In the genomic region with DNA sequence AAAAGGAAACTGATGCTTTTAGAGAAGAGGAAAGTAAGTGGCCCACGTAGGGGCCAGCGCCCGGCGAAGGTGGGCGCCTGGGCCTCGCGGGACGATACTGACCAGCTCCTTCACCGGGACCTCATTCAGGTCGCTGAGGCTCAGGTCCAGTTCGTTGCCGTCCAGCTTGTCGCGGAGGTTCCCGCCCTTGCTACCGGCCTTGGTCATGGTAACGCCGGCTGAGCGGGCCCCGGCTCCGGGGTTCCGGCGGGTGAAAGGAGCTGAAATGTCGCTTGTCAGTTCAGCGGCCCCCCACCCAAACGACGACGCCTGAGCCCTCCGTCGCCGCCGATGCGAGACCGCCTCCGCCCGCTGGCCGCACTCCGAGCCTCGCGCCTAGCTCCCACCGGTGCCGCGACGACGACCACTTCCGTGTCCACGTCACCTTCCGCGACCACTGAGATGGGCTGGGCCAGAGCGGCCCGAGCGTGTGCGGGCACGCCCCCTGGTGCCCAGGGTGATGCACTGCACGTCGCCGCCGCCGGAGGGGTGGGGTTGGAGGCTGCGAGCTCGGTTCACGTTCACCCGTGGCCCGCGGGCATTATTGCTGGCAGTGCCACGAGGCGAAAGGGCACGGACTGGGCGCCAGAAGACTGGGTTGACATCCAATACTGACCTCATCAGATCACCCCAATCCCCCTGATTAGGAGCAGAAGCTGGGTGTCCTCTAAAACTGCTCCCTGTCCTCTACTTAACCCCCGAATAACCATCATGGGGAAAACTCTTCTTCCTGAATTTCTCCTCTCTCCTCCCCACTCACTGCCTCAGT, we compare ENCODE assay signal across 1 cellular context.
TF ChIP-seq lines count a peak whose summit lies in the region.

TSS of gene LRRC59 (minus strand) at position 413 of the 808 bp plus-strand sequence. CDS start at position 207, 206 bp downstream.

TF ChIP-seq in HepG2, 621 proteins besides CTCF, POLR2A, EP300 and RAD21 (continued from another document):
- TF ChIP-seq, protein P1, sequence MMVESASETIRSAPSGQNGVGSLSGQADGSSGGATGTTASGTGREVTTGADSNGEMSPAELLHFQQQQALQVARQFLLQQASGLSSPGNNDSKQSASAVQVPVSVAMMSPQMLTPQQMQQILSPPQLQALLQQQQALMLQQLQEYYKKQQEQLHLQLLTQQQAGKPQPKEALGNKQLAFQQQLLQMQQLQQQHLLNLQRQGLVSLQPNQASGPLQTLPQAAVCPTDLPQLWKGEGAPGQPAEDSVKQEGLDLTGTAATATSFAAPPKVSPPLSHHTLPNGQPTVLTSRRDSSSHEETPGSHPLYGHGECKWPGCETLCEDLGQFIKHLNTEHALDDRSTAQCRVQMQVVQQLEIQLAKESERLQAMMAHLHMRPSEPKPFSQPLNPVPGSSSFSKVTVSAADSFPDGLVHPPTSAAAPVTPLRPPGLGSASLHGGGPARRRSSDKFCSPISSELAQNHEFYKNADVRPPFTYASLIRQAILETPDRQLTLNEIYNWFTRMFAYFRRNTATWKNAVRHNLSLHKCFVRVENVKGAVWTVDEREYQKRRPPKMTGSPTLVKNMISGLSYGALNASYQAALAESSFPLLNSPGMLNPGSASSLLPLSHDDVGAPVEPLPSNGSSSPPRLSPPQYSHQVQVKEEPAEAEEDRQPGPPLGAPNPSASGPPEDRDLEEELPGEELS (CRISPR knock-in tag; IDR thresholded peaks at IDR 0.05): peak; percentile 78
- TF ChIP-seq RXRA (CRISPR knock-in tag; IDR thresholded peaks at IDR 0.05) (peak; percentile 95), ZNF619 (CRISPR knock-in tag; IDR thresholded peaks at IDR 0.05) (peak; percentile 91), ZBTB21 (CRISPR knock-in tag; IDR thresholded peaks at IDR 0.05) (peak; percentile 55), SP140L (CRISPR knock-in tag; IDR thresholded peaks at IDR 0.05; ENCODE audit: borderline replicate concordance) (peak; percentile 93; the same call in 1 of the 2 replicates), ZNF33A (CRISPR knock-in tag; IDR thresholded peaks at IDR 0.05; ENCODE audit: borderline replicate concordance) (no peak), MLLT10 (CRISPR knock-in tag; IDR thresholded peaks at IDR 0.05) (no peak), ZNF800 (CRISPR knock-in tag; IDR thresholded peaks at IDR 0.05) (peak; percentile 84), ZNF367 (CRISPR knock-in tag; IDR thresholded peaks at IDR 0.05; ENCODE audit: borderline replicate concordance) (no peak; the same call in 1 of the 2 replicates), CHD4 (IDR thresholded peaks at IDR 0.05; ENCODE audit: borderline replicate concordance, low read length) (no peak), MEF2D (CRISPR knock-in tag; IDR thresholded peaks at IDR 0.05) (peak; percentile 97), ZNF557 (CRISPR knock-in tag; IDR thresholded peaks at IDR 0.05) (no peak; the same call in 1 of the 2 replicates), PAX8 (CRISPR knock-in tag; IDR thresholded peaks at IDR 0.05; ENCODE audit: borderline replicate concordance) (0 out of 2 replicates have a peak, but pooled peaks have one; percentile 62), ZBTB34 (CRISPR knock-in tag; IDR thresholded peaks at IDR 0.05) (no peak; the same call in none of the 2 replicates), XBP1 (CRISPR knock-in tag; IDR thresholded peaks at IDR 0.05) (peak; percentile 97), PHF5A (CRISPR knock-in tag; IDR thresholded peaks at IDR 0.05; ENCODE audit: low read depth, unreplicated experiment) (peak; percentile 91), SALL2 (CRISPR knock-in tag; IDR thresholded peaks at IDR 0.05) (peak; percentile 99), MEIS1 (CRISPR knock-in tag; IDR thresholded peaks at IDR 0.05; ENCODE audit: borderline replicate concordance) (peak; percentile 98), HES4 (CRISPR knock-in tag; IDR thresholded peaks at IDR 0.05; ENCODE audit: borderline replicate concordance) (peak; percentile 99), ARNT2 (CRISPR knock-in tag; IDR thresholded peaks at IDR 0.05; ENCODE audit: low read depth) (peak; percentile 99), ATAD3A (CRISPR knock-in tag; IDR thresholded peaks at IDR 0.05) (no peak), SMAD1 (CRISPR knock-in tag; IDR thresholded peaks at IDR 0.05; ENCODE audit: borderline replicate concordance, low read depth) (peak; percentile 93), AHR (CRISPR knock-in tag; IDR thresholded peaks at IDR 0.05) (peak; percentile 98), MED1 (CRISPR knock-in tag; IDR thresholded peaks at IDR 0.05) (peak; percentile 95), ETV6 (CRISPR knock-in tag; conservative IDR thresholded peaks at IDR 0.05) (peak; percentile 98), SIN3A (IDR thresholded peaks at IDR 0.05; ENCODE audit: borderline replicate concordance, low read depth, low read length) (peak; percentile 98), SKI (IDR thresholded peaks at IDR 0.05; ENCODE audit: partially characterized antibody) (peak; percentile 61), PHF20 (CRISPR knock-in tag; IDR thresholded peaks at IDR 0.05) (peak; percentile 98), ETV5 (CRISPR knock-in tag; IDR thresholded peaks at IDR 0.05; ENCODE audit: borderline replicate concordance) (peak; percentile 88), ZNF703 (CRISPR knock-in tag; IDR thresholded peaks at IDR 0.05; ENCODE audit: borderline replicate concordance) (peak; percentile 75; the same call in 1 of the 2 replicates), CCAR2 (optimal IDR thresholded peaks at IDR 0.05; ENCODE audit: low read depth, low read length) (no peak), ELF4 (CRISPR knock-in tag; IDR thresholded peaks at IDR 0.05; ENCODE audit: borderline replicate concordance) (peak; percentile 96), PLSCR1 (CRISPR knock-in tag; IDR thresholded peaks at IDR 0.05; ENCODE audit: borderline replicate concordance) (no peak), ZNF768 (CRISPR knock-in tag; IDR thresholded peaks at IDR 0.05) (peak; percentile 88), ZNF766 (CRISPR knock-in tag; IDR thresholded peaks at IDR 0.05; ENCODE audit: borderline replicate concordance) (peak; percentile 70; the same call in 1 of the 2 replicates), ZNF850 (CRISPR knock-in tag; conservative IDR thresholded peaks at IDR 0.05) (no peak), ZBTB37 (CRISPR knock-in tag; IDR thresholded peaks at IDR 0.05) (0 out of 2 replicates have a peak, but pooled peaks have one; percentile 43), NR2C2 (CRISPR knock-in tag; IDR thresholded peaks at IDR 0.05; ENCODE audit: borderline replicate concordance) (peak; percentile 95)
- TF ChIP-seq, protein P2, sequence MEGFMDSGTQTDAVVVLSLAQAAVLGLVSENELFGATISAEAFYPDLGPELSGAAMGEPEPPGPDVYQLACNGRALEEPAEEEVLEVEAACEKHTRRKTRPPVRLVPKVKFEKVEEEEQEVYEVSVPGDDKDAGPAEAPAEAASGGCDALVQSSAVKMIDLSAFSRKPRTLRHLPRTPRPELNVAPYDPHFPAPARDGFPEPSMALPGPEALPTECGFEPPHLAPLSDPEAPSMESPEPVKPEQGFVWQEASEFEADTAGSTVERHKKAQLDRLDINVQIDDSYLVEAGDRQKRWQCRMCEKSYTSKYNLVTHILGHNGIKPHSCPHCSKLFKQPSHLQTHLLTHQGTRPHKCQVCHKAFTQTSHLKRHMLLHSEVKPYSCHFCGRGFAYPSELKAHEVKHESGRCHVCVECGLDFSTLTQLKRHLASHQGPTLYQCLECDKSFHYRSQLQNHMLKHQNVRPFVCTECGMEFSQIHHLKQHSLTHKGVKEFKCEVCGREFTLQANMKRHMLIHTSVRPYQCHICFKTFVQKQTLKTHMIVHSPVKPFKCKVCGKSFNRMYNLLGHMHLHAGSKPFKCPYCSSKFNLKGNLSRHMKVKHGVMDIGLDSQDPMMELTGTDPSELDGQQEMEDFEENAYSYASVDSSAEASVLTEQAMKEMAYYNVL (CRISPR knock-in tag; IDR thresholded peaks at IDR 0.05; ENCODE audit: borderline replicate concordance): peak; percentile 82
- TF ChIP-seq, protein P3, sequence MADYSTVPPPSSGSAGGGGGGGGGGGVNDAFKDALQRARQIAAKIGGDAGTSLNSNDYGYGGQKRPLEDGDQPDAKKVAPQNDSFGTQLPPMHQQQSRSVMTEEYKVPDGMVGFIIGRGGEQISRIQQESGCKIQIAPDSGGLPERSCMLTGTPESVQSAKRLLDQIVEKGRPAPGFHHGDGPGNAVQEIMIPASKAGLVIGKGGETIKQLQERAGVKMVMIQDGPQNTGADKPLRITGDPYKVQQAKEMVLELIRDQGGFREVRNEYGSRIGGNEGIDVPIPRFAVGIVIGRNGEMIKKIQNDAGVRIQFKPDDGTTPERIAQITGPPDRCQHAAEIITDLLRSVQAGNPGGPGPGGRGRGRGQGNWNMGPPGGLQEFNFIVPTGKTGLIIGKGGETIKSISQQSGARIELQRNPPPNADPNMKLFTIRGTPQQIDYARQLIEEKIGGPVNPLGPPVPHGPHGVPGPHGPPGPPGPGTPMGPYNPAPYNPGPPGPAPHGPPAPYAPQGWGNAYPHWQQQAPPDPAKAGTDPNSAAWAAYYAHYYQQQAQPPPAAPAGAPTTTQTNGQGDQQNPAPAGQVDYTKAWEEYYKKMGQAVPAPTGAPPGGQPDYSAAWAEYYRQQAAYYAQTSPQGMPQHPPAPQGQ (CRISPR knock-in tag; IDR thresholded peaks at IDR 0.05; ENCODE audit: borderline replicate concordance): peak; percentile 98; the same call in 1 of the 2 replicates
